In the genomic region with DNA sequence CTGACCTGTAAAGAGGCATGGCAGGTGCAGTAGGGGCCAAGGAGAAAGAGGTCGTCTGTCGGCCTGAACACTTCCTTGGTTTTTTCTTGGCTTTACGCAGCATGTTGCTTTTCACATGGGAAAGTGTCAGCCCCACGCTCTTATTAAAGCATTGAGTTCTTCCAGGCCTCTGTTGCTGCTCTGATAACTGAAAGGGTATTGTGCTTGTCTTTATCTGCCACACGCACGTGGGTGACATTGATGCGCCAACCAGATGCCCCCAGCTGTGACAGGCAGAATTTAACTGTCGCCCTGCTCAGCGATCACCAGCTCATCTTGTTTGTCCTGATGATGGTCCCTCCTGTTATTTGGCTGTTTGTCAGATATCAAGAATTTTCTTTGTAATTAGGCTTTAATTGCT, we compare ENCODE assay signal across 1 cellular context.
A peak's percentile ranks its signal among the peaks of the same experiment; 100 is the strongest.
TF ChIP-seq lines count a peak whose summit lies in the region.

No MANE protein-coding gene starts in this region.

TF ChIP-seq in K562, 482 proteins besides CTCF, POLR2A, EP300 and RAD21 (continued from another document and continues in another):
- peak in 1 of 2 experiments; percentile 70; a peak in 1 of 4 replicates for TF ChIP-seq ZMIZ1 (IDR thresholded peaks at IDR 0.05; ENCODE audit: low read depth in 2 of 2, low read length in 2 of 2)
- TF ChIP-seq BHLHE40 (IDR thresholded peaks at IDR 0.05; ENCODE audit: low read length), result peak; percentile 68
- TF ChIP-seq CXXC5 (CRISPR knock-in tag; IDR thresholded peaks at IDR 0.05), result peak; percentile 86
- TF ChIP-seq POLR2AphosphoS5 (IDR thresholded peaks at IDR 0.05; ENCODE audit: control insufficient read depth, insufficient read depth, low read depth, low read length), result peak; percentile 90
- peak; percentile 91 for TF ChIP-seq CBFA2T2 (conservative IDR thresholded peaks at IDR 0.05)
- no peak for TF ChIP-seq PHB (CRISPR knock-in tag; IDR thresholded peaks at IDR 0.05)
- no peak for TF ChIP-seq ZNF77 (CRISPR knock-in tag; IDR thresholded peaks at IDR 0.05)
- TF ChIP-seq ARID1B (IDR thresholded peaks at IDR 0.05), result peak; percentile 91
- TF ChIP-seq, protein P1, sequence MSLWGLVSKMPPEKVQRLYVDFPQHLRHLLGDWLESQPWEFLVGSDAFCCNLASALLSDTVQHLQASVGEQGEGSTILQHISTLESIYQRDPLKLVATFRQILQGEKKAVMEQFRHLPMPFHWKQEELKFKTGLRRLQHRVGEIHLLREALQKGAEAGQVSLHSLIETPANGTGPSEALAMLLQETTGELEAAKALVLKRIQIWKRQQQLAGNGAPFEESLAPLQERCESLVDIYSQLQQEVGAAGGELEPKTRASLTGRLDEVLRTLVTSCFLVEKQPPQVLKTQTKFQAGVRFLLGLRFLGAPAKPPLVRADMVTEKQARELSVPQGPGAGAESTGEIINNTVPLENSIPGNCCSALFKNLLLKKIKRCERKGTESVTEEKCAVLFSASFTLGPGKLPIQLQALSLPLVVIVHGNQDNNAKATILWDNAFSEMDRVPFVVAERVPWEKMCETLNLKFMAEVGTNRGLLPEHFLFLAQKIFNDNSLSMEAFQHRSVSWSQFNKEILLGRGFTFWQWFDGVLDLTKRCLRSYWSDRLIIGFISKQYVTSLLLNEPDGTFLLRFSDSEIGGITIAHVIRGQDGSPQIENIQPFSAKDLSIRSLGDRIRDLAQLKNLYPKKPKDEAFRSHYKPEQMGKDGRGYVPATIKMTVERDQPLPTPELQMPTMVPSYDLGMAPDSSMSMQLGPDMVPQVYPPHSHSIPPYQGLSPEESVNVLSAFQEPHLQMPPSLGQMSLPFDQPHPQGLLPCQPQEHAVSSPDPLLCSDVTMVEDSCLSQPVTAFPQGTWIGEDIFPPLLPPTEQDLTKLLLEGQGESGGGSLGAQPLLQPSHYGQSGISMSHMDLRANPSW (CRISPR knock-in tag; IDR thresholded peaks at IDR 0.05), result no peak
- peak; percentile 70 for TF ChIP-seq PML (IDR thresholded peaks at IDR 0.05; ENCODE audit: low read length)
- TF ChIP-seq DACH1 (IDR thresholded peaks at IDR 0.05; ENCODE audit: partially characterized antibody), result peak; percentile 78
- TF ChIP-seq TCFL5 (CRISPR knock-in tag; conservative IDR thresholded peaks at IDR 0.05), result no peak
- TF ChIP-seq PTRF (tag; IDR thresholded peaks at IDR 0.05), result no peak
- peak; percentile 86 for TF ChIP-seq DPF2 (IDR thresholded peaks at IDR 0.05)
- TF ChIP-seq, protein P2, sequence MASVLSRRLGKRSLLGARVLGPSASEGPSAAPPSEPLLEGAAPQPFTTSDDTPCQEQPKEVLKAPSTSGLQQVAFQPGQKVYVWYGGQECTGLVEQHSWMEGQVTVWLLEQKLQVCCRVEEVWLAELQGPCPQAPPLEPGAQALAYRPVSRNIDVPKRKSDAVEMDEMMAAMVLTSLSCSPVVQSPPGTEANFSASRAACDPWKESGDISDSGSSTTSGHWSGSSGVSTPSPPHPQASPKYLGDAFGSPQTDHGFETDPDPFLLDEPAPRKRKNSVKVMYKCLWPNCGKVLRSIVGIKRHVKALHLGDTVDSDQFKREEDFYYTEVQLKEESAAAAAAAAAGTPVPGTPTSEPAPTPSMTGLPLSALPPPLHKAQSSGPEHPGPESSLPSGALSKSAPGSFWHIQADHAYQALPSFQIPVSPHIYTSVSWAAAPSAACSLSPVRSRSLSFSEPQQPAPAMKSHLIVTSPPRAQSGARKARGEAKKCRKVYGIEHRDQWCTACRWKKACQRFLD (CRISPR knock-in tag; IDR thresholded peaks at IDR 0.05), result 0 out of 2 replicates have a peak, but pooled peaks have one; percentile 66
- peak; percentile 96 for TF ChIP-seq CBFA2T3 (IDR thresholded peaks at IDR 0.05)
- TF ChIP-seq NR2F6 (CRISPR knock-in tag; IDR thresholded peaks at IDR 0.05), result no peak
- no peak for TF ChIP-seq GABPA (tag; conservative IDR thresholded peaks at IDR 0.05; ENCODE audit: low read depth)
- peak; percentile 30 to 55; a peak in 2 of 4 replicates for TF ChIP-seq TRIM24 (IDR thresholded peaks at IDR 0.05)
- TF ChIP-seq MAZ (CRISPR knock-in tag; conservative IDR thresholded peaks at IDR 0.05 in 1 of 2, IDR thresholded peaks at IDR 0.05 in 1 of 2), result peak in 1 of 2 experiments; percentile 31; a peak in 1 of 4 replicates
- peak in 1 of 2 experiments; percentile 24; a peak in 2 of 4 replicates for TF ChIP-seq RCOR1 (IDR thresholded peaks at IDR 0.05; ENCODE audit: borderline replicate concordance in 1 of 2, low read depth in 2 of 2, low read length in 2 of 2)
- TF ChIP-seq L3MBTL2 (IDR thresholded peaks at IDR 0.05), result peak; percentile 34; the same call in 1 of the 2 replicates
- TF ChIP-seq JUND (IDR thresholded peaks at IDR 0.05; ENCODE audit: borderline replicate concordance, low read depth, low read length), result peak; percentile 32; the same call in 1 of the 2 replicates
- no peak; the same call in 2 of the 3 replicates for TF ChIP-seq JUND (tag; IDR thresholded peaks at IDR 0.05; ENCODE audit: borderline replicate concordance, low read depth, low read length)
- no peak for TF ChIP-seq GABPB1 (CRISPR knock-in tag; IDR thresholded peaks at IDR 0.05)
- TF ChIP-seq SIN3A (IDR thresholded peaks at IDR 0.05; ENCODE audit: borderline replicate concordance in 2 of 2, control insufficient read depth in 1 of 2, low read depth in 2 of 2, low read length in 2 of 2), result peak; percentile 23 to 26; a peak in 1 of 4 replicates
- TF ChIP-seq JUN (IDR thresholded peaks at IDR 0.05; ENCODE audit: borderline replicate concordance, low read depth, low read length), result no peak
- no peak for TF ChIP-seq JUN (CRISPR knock-in tag; IDR thresholded peaks at IDR 0.05; ENCODE audit: borderline replicate concordance)
- TF ChIP-seq STAT5A (IDR thresholded peaks at IDR 0.05; ENCODE audit: borderline replicate concordance, low read length), result peak; percentile 82
- TF ChIP-seq SOX6 (IDR thresholded peaks at IDR 0.05), result peak; percentile 96
- peak; percentile 79 for TF ChIP-seq GATA2 (CRISPR knock-in tag; IDR thresholded peaks at IDR 0.05)
- peak; percentile 95 for TF ChIP-seq TCF3 (CRISPR knock-in tag; IDR thresholded peaks at IDR 0.05)
- no peak for TF ChIP-seq NR2C1 (IDR thresholded peaks at IDR 0.05)
- TF ChIP-seq NR2C1 (tag; IDR thresholded peaks at IDR 0.05), result peak; percentile 22; the same call in 1 of the 2 replicates
- TF ChIP-seq RBM14 (IDR thresholded peaks at IDR 0.05; ENCODE audit: borderline replicate concordance, insufficient read depth, low read depth, low read length), result no peak
- TF ChIP-seq ESRRA (IDR thresholded peaks at IDR 0.05; ENCODE audit: borderline replicate concordance, low read depth), result no peak
- TF ChIP-seq, protein P3, sequence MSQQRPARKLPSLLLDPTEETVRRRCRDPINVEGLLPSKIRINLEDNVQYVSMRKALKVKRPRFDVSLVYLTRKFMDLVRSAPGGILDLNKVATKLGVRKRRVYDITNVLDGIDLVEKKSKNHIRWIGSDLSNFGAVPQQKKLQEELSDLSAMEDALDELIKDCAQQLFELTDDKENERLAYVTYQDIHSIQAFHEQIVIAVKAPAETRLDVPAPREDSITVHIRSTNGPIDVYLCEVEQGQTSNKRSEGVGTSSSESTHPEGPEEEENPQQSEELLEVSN (IDR thresholded peaks at IDR 0.05; ENCODE audit: borderline replicate concordance in 1 of 2, extremely low read depth in 1 of 2, insufficient read depth in 1 of 2, insufficient read length in 1 of 2, low read depth in 1 of 2, low read length in 1 of 2, poor library complexity in 1 of 2, severe bottlenecking in 1 of 2), result peak in 1 of 2 experiments; percentile 11
- TF ChIP-seq KAT7 (CRISPR knock-in tag; IDR thresholded peaks at IDR 0.05; ENCODE audit: borderline replicate concordance), result peak; percentile 20; the same call in 1 of the 2 replicates
- 0 out of 2 replicates have a peak, but pooled peaks have one; percentile 9 for TF ChIP-seq RREB1 (CRISPR knock-in tag; IDR thresholded peaks at IDR 0.05)
- TF ChIP-seq, protein P4, sequence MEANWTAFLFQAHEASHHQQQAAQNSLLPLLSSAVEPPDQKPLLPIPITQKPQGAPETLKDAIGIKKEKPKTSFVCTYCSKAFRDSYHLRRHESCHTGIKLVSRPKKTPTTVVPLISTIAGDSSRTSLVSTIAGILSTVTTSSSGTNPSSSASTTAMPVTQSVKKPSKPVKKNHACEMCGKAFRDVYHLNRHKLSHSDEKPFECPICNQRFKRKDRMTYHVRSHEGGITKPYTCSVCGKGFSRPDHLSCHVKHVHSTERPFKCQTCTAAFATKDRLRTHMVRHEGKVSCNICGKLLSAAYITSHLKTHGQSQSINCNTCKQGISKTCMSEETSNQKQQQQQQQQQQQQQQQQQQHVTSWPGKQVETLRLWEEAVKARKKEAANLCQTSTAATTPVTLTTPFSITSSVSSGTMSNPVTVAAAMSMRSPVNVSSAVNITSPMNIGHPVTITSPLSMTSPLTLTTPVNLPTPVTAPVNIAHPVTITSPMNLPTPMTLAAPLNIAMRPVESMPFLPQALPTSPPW (CRISPR knock-in tag; IDR thresholded peaks at IDR 0.05), result peak; percentile 58; the same call in 1 of the 2 replicates
- peak; percentile 49; the same call in 1 of the 2 replicates for TF ChIP-seq SMAD4 (CRISPR knock-in tag; conservative IDR thresholded peaks at IDR 0.05)
- TF ChIP-seq TBL1XR1 (IDR thresholded peaks at IDR 0.05; ENCODE audit: low read length in 2 of 2), result peak in 1 of 2 experiments; percentile 64; a peak in 2 of 4 replicates
- TF ChIP-seq ZNF740 (CRISPR knock-in tag; IDR thresholded peaks at IDR 0.05), result no peak
- 0 out of 4 replicates have a peak, but pooled peaks of 1 of the 2 experiments have one; percentile 28 for TF ChIP-seq ZNF740 (tag; IDR thresholded peaks at IDR 0.05)
- no peak for TF ChIP-seq TOE1 (IDR thresholded peaks at IDR 0.05; ENCODE audit: borderline replicate concordance)
- TF ChIP-seq TOE1 (CRISPR knock-in tag; IDR thresholded peaks at IDR 0.05; ENCODE audit: borderline replicate concordance, low read depth), result peak; percentile 29; the same call in 1 of the 2 replicates
